ENCODE assay signal across 20 cellular contexts in genomic region chrX:150409486-150409885, GRCh38. TPM values are rescaled to one million over a fixed set of nuclear protein-coding genes. Genes with fewer than 3 reads are reported as not detected.
A peak's percentile ranks its signal among the peaks of the same experiment; 100 is the strongest.
DNase-seq lines count a peak whose midpoint lies in the region; ATAC-seq and TF ChIP-seq lines count a peak whose summit lies in the region.
"Had no signal": no experiment of that assay in that cellular context is flagged by ENCODE, and none has a peak within 500 bp of the region (broad histone marks: within the 10 kb centered on the region; RNA-seq: fewer than 3 reads in every experiment).

No MANE protein-coding gene starts in this region.

- DNase-seq in activated CD8-positive, alpha-beta memory T cell treated with anti-CD3 and anti-CD28 coated beads, Interleukin-2, amount 10 ng/mL, durations not matched to agents 7 days and 5 days = no peak
- no peak for DNase-seq in activated CD8-positive, alpha-beta memory T cell treated with anti-CD3 and anti-CD28 coated beads, Interleukin-2, amount 50 U/mL, for 4 hours
- DNase-seq in NCI-H187 treated with DMSO at 0.1 percent for 48 hours (lab: John Stamatoyannopoulos, UW) = peak; percentile 19
- DNase-seq in heart left ventricle = no peak
- DNase-seq in left ventricle myocardium superior = peak; percentile 34
- no peak for DNase-seq in coronary artery (ENCODE audit: low spot score)
- DNase-seq in WERI-Rb-1 = no peak
- DNase-seq: DMS153, DND-41, EL, H9 had no signal

- no peaks in the 10 kb centered on the region for H3K27me3 Mint-ChIP-seq in activated CD8-positive, alpha-beta memory T cell treated with anti-CD3 and anti-CD28 coated beads, Interleukin-2, amount 10 ng/mL, durations not matched to agents 7 days and 5 days
- H3K27me3 Mint-ChIP-seq: CD4-positive, alpha-beta memory T cell had no signal

- H3K4me1 ChIP-seq in heart left ventricle = peaks cover 0 to 22% (median 4%) of the 10 kb centered on the region in 12 donors
- H3K4me1 ChIP-seq: A549 had no signal

- H3K4me3 ChIP-seq in heart left ventricle (no peak overlapping the region), coronary artery (no peak overlapping the region), WERI-Rb-1 (ENCODE audit: low read depth, low read length) (no peak overlapping the region)
- H3K4me3 ChIP-seq: A549, BLaER1, GM12878 had no signal

- peak overlapping the region; percentile 43 for H3K27ac Mint-ChIP-seq in activated CD8-positive, alpha-beta memory T cell treated with anti-CD3 and anti-CD28 coated beads, Interleukin-2, amount 10 ng/mL, durations not matched to agents 7 days and 5 days
- H3K27ac Mint-ChIP-seq: CD14-positive monocyte, H9 had no signal

- TF ChIP-seq CTCF in heart left ventricle (IDR thresholded peaks at IDR 0.05) (no peak), coronary artery (IDR thresholded peaks at IDR 0.05) (no peak), WERI-Rb-1 (IDR thresholded peaks at IDR 0.05; ENCODE audit: low read depth, low read length) (no peak)

- intact Hi-C loops in heart left ventricle (cut with DNase I) = loop anchor here in 1 of 10 donors (5.0 kb wide), 1 partner anchor 42 kb away; no protein-coding TSS in a partner anchor
- intact Hi-C loops in left ventricle myocardium superior (cut with micrococcal nuclease) = no loop called here

- no peak for TF ChIP-seq POLR2A in heart left ventricle (IDR thresholded peaks at IDR 0.05)

- no peaks in the 10 kb centered on the region for H3K36me3 Mint-ChIP-seq in activated CD8-positive, alpha-beta memory T cell treated with anti-CD3 and anti-CD28 coated beads, Interleukin-2, amount 10 ng/mL, durations not matched to agents 7 days and 5 days
- H3K36me3 Mint-ChIP-seq: CD14-positive monocyte; CD4-positive, alpha-beta memory T cell had no signal

- CTCF ChIA-PET in activated CD8-positive, alpha-beta memory T cell treated with anti-CD3 and anti-CD28 coated beads, Interleukin-2, amount 10 ng/mL, durations not matched to agents 7 days and 5 days (lab: Charles Lee) = no interaction called here

- no peak for ATAC-seq in activated CD8-positive, alpha-beta memory T cell treated with anti-CD3 and anti-CD28 coated beads, Interleukin-2, amount 10 ng/mL, durations not matched to agents 7 days and 5 days
- ATAC-seq in heart left ventricle (peak; percentile 20 to 76 (median 55)), left ventricle myocardium superior (peak; percentile 80), HG02642 (IDR thresholded peaks at IDR 0.05; ENCODE audit: poor library complexity, unreplicated experiment) (no peak)
- ATAC-seq: A549, GM12878 had no signal

- H3K9me3 ChIP-seq in heart left ventricle = no peaks in the 10 kb centered on the region
- no peaks in the 10 kb centered on the region for H3K9me3 ChIP-seq in WERI-Rb-1 (ENCODE audit: severe bottlenecking)
- H3K9me3 ChIP-seq: A549, BLaER1 had no signal

- H3K4me1 Mint-ChIP-seq in activated CD8-positive, alpha-beta memory T cell treated with anti-CD3 and anti-CD28 coated beads, Interleukin-2, amount 10 ng/mL, durations not matched to agents 7 days and 5 days = peaks cover 22% of the 10 kb centered on the region
- H3K4me1 Mint-ChIP-seq: CD14-positive monocyte had no signal

- no peaks in the 10 kb centered on the region for H3K36me3 ChIP-seq in heart left ventricle
- no peaks in the 10 kb centered on the region for H3K36me3 ChIP-seq in WERI-Rb-1
- H3K36me3 ChIP-seq: BLaER1 had no signal

- WGBS in heart left ventricle, 4 donors = 41 to 73% (median 52%) methylated on average over 3 of the region's 3 CpGs

- H3K4me3 Mint-ChIP-seq in activated CD8-positive, alpha-beta memory T cell treated with anti-CD3 and anti-CD28 coated beads, Interleukin-2, amount 10 ng/mL, durations not matched to agents 7 days and 5 days = no peak overlapping the region
- H3K4me3 Mint-ChIP-seq: CD14-positive monocyte, H9 had no signal

- H3K27me3 ChIP-seq in heart left ventricle = peaks cover 0 to 3% (median 0%) of the 10 kb centered on the region in 9 donors
- H3K27me3 ChIP-seq in WERI-Rb-1 (ENCODE audit: insufficient read depth, low read depth, severe bottlenecking) = peaks cover 90% of the 10 kb centered on the region
- H3K27me3 ChIP-seq: BLaER1 had no signal

- H3K27ac ChIP-seq in heart left ventricle (peak overlapping the region in 1 of 12 donors; percentile 15), coronary artery (no peak overlapping the region), WERI-Rb-1 (no peak overlapping the region)
- H3K27ac ChIP-seq: 22Rv1, A549, BLaER1, HL-60 had no signal

- H3K9me3 Mint-ChIP-seq in activated CD8-positive, alpha-beta memory T cell treated with anti-CD3 and anti-CD28 coated beads, Interleukin-2, amount 10 ng/mL, durations not matched to agents 7 days and 5 days (ENCODE audit: low read depth) = no peaks in the 10 kb centered on the region
- H3K9me3 Mint-ChIP-seq: CD14-positive monocyte; CD4-positive, alpha-beta memory T cell had no signal

RNA-seq across cellular contexts. Expression of gene MAMLD1, which starts 46.4 kb away (rescaled TPM):
- 10 to 100 TPM in 1 of 2 experiments, 1 to 10 TPM in 1; 8.1 to 11.9 TPM for total RNA-seq in activated CD8-positive, alpha-beta memory T cell treated with anti-CD3 and anti-CD28 coated beads, Interleukin-2, amount 10 ng/mL, durations not matched to agents 7 days and 5 days
- total RNA-seq in heart left ventricle (1 to 10 TPM; 1.2 to 3.0 (median 1.5) TPM), left ventricle myocardium superior (2.3 TPM)
- 1 to 10 TPM; 1.4 TPM for polyA plus RNA-seq in heart left ventricle
- total RNA-seq: G401, GM12878 had no signal
- polyA plus RNA-seq: CD14-positive monocyte had no signal

Comparison
In these comparisons a context has a peak if more than half of its experiments do, and no peak if none do; other contexts are left out.
1. DNase-seq: peak in NCI-H187 treated with DMSO at 0.1 percent for 48 hours (single experiment) and left ventricle myocardium superior (single experiment); none in activated CD8-positive, alpha-beta memory T cell treated with anti-CD3 and anti-CD28 coated beads, Interleukin-2, amount 10 ng/mL, durations not matched to agents 7 days and 5 days (single experiment), activated CD8-positive, alpha-beta memory T cell treated with anti-CD3 and anti-CD28 coated beads, Interleukin-2, amount 50 U/mL, for 4 hours (single experiment), heart left ventricle (0 of 5), coronary artery (single experiment) and WERI-Rb-1 (single experiment).
2. ATAC-seq: peak in heart left ventricle (4 of 4) and left ventricle myocardium superior (single experiment); none in activated CD8-positive, alpha-beta memory T cell treated with anti-CD3 and anti-CD28 coated beads, Interleukin-2, amount 10 ng/mL, durations not matched to agents 7 days and 5 days (single experiment) and HG02642 (single experiment).